ENCODE assay signal across 8 cellular contexts in genomic region chr17:43125967-43126910, GRCh38. TPM values are rescaled to one million over a fixed set of nuclear protein-coding genes. Genes with fewer than 3 reads are reported as not detected.
A peak's percentile ranks its signal among the peaks of the same experiment; 100 is the strongest.
DNase-seq lines count a peak whose midpoint lies in the region; ATAC-seq and TF ChIP-seq lines count a peak whose summit lies in the region.

No MANE protein-coding gene starts in this region.

- H3K4me3 ChIP-seq in thyroid gland (replicated peaks in 1 of 3) = peak overlapping the region; percentile 29 to 68 (median 59)

- ATAC-seq in activated naive CD8-positive, alpha-beta T cell treated with anti-CD3 and anti-CD28 coated beads, Interleukin-2, amount 10 ng/mL, durations not matched to agents 7 days and 5 days (ENCODE audit: low read depth) = no peak
- ATAC-seq in HG03378 (IDR thresholded peaks at IDR 0.05; ENCODE audit: unreplicated experiment) = no peak

- peaks cover 1% of the 10 kb centered on the region for H3K36me3 Mint-ChIP-seq in IgD-negative memory B cell
- H3K36me3 Mint-ChIP-seq in activated naive CD8-positive, alpha-beta T cell treated with anti-CD3 and anti-CD28 coated beads, Interleukin-2, amount 10 ng/mL, durations not matched to agents 7 days and 5 days = peaks cover 22% of the 10 kb centered on the region

- H3K27me3 ChIP-seq in thyroid gland = no peaks in the 10 kb centered on the region

- H3K4me1 Mint-ChIP-seq in IgD-negative memory B cell = peaks cover 16 to 30% (median 22%) of the 10 kb centered on the region in 3 donors
- peaks cover 25% of the 10 kb centered on the region for H3K4me1 Mint-ChIP-seq in activated naive CD8-positive, alpha-beta T cell treated with anti-CD3 and anti-CD28 coated beads, Interleukin-2, amount 10 ng/mL, durations not matched to agents 7 days and 5 days

- H3K4me1 ChIP-seq in thyroid gland = peaks cover 13 to 18% of the 10 kb centered on the region in 2 donors

- 80% methylated on average over 59 of the region's 59 CpGs for whole genome bisulfite sequencing in thyroid gland, 2 donors

- H3K9me3 Mint-ChIP-seq in IgD-negative memory B cell = no peaks in the 10 kb centered on the region
- no peaks in the 10 kb centered on the region for H3K9me3 Mint-ChIP-seq in activated naive CD8-positive, alpha-beta T cell treated with anti-CD3 and anti-CD28 coated beads, Interleukin-2, amount 10 ng/mL, durations not matched to agents 7 days and 5 days

- peak overlapping the region; percentile 89 to 99 (median 99) for H3K4me3 Mint-ChIP-seq in IgD-negative memory B cell
- peak overlapping the region; percentile 97 for H3K4me3 Mint-ChIP-seq in activated naive CD8-positive, alpha-beta T cell treated with anti-CD3 and anti-CD28 coated beads, Interleukin-2, amount 10 ng/mL, durations not matched to agents 7 days and 5 days

- H3K9me3 ChIP-seq in thyroid gland = no peaks in the 10 kb centered on the region

- TF ChIP-seq CTCF in thyroid gland (IDR thresholded peaks at IDR 0.05) = no peak

- no peak for TF ChIP-seq POLR2A in thyroid gland (IDR thresholded peaks at IDR 0.05)

- no peaks in the 10 kb centered on the region for H3K27me3 Mint-ChIP-seq in IgD-negative memory B cell
- no peaks in the 10 kb centered on the region for H3K27me3 Mint-ChIP-seq in activated naive CD8-positive, alpha-beta T cell treated with anti-CD3 and anti-CD28 coated beads, Interleukin-2, amount 10 ng/mL, durations not matched to agents 7 days and 5 days

- peak overlapping the region; percentile 0 to 98 (median 98) for H3K27ac Mint-ChIP-seq in IgD-negative memory B cell
- H3K27ac Mint-ChIP-seq in activated naive CD8-positive, alpha-beta T cell treated with anti-CD3 and anti-CD28 coated beads, Interleukin-2, amount 10 ng/mL, durations not matched to agents 7 days and 5 days = peak overlapping the region; percentile 98

- peak overlapping the region; percentile 32 to 73 (median 65) for H3K27ac ChIP-seq in thyroid gland

- peak; percentile 5 for DNase-seq in Ammon's horn (ENCODE audit: low spot score)
- DNase-seq in activated naive CD8-positive, alpha-beta T cell treated with anti-CD3 and anti-CD28 coated beads, Interleukin-2, amount 10 ng/mL, durations not matched to agents 7 days and 5 days = peak; percentile 38
- DNase-seq in left kidney (ENCODE audit: low read depth, low spot score) = peak; percentile 13
- no peak for DNase-seq in thyroid gland
- DNase-seq in KG1 (lab: John Stamatoyannopoulos, UW) = no peak
- DNase-seq in NCI-H2196 treated with DMSO at 0.1 percent for 48 hours (lab: John Stamatoyannopoulos, UW; ENCODE audit: unreplicated experiment) = no peak

- POLR2A ChIA-PET in activated naive CD8-positive, alpha-beta T cell treated with anti-CD3 and anti-CD28 coated beads, Interleukin-2, amount 10 ng/mL, durations not matched to agents 7 days and 5 days (lab: Charles Lee) = interaction anchor here (0.8 to 3.9 kb wide), 6 partner anchors 15 to 235 kb away, joined by 3 to 27 read pairs (median 14); partner anchors contain the start of genes NBR1 and TMEM106A

- intact Hi-C loops in thyroid gland (cut with DNase I) = loop anchor here (2.0 to 5.0 kb wide), 2 partner anchors 41 to 101 kb away; partner anchors contain the start of gene RND2

- no peaks in the 10 kb centered on the region for H3K36me3 ChIP-seq in thyroid gland

RNA-seq across cellular contexts. Expression of gene BRCA1, which starts 1.1 kb away (rescaled TPM):
- polyA plus RNA-seq in IgD-negative memory B cell = 3.2 TPM
- 10 to 100 TPM; 53.5 to 61.4 TPM for total RNA-seq in activated naive CD8-positive, alpha-beta T cell treated with anti-CD3 and anti-CD28 coated beads, Interleukin-2, amount 10 ng/mL, durations not matched to agents 7 days and 5 days
- total RNA-seq in thyroid gland = 10 to 100 TPM; 14.4 to 31.9 (median 25.4) TPM

RNA-seq across cellular contexts. Expression of gene NBR1, which starts 44.8 kb away (rescaled TPM):
- polyA plus RNA-seq in IgD-negative memory B cell = 45.1 TPM
- total RNA-seq in activated naive CD8-positive, alpha-beta T cell treated with anti-CD3 and anti-CD28 coated beads, Interleukin-2, amount 10 ng/mL, durations not matched to agents 7 days and 5 days = 10 to 100 TPM; 60.5 to 67.4 TPM
- 100 to 1,000 TPM; 117 to 166 (median 134) TPM for total RNA-seq in thyroid gland

Comparison
In these comparisons a context has a peak if more than half of its experiments do, and no peak if none do; other contexts are left out.
1. DNase-seq: peak in Ammon's horn (single experiment), activated naive CD8-positive, alpha-beta T cell treated with anti-CD3 and anti-CD28 coated beads, Interleukin-2, amount 10 ng/mL, durations not matched to agents 7 days and 5 days (single experiment) and left kidney (single experiment); none in thyroid gland (0 of 2), KG1 (single experiment) and NCI-H2196 treated with DMSO at 0.1 percent for 48 hours (single experiment).